ENCODE assay signal across 1 cellular context in genomic region chr6:158068156-158068892, GRCh38.
TF ChIP-seq lines count a peak whose summit lies in the region.

No MANE protein-coding gene starts in this region.

TF ChIP-seq in GM23338, 12 proteins besides CTCF, POLR2A, EP300 and RAD21 (continued from another document):
- TF ChIP-seq REST (IDR thresholded peaks at IDR 0.05; ENCODE audit: unreplicated experiment), result no peak
- TF ChIP-seq, protein P1, sequence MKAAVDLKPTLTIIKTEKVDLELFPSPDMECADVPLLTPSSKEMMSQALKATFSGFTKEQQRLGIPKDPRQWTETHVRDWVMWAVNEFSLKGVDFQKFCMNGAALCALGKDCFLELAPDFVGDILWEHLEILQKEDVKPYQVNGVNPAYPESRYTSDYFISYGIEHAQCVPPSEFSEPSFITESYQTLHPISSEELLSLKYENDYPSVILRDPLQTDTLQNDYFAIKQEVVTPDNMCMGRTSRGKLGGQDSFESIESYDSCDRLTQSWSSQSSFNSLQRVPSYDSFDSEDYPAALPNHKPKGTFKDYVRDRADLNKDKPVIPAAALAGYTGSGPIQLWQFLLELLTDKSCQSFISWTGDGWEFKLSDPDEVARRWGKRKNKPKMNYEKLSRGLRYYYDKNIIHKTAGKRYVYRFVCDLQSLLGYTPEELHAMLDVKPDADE (IDR thresholded peaks at IDR 0.05), result no peak
- no peak for TF ChIP-seq JUNB (IDR thresholded peaks at IDR 0.05; ENCODE audit: unreplicated experiment)
- no peak for TF ChIP-seq POLR2AphosphoS5 (IDR thresholded peaks at IDR 0.05; ENCODE audit: low read depth)
- TF ChIP-seq EZH2phosphoT487 (IDR thresholded peaks at IDR 0.05; ENCODE audit: unreplicated experiment), result no peak
- TF ChIP-seq EZH2 (IDR thresholded peaks at IDR 0.05; ENCODE audit: low read depth, unreplicated experiment), result no peak
- no peak for TF ChIP-seq NANOG (IDR thresholded peaks at IDR 0.05; ENCODE audit: borderline replicate concordance)
